8 cellular contexts compared by ENCODE assay signal in genomic region chr6:28657367-28657755, GRCh38.
A peak's percentile ranks its signal among the peaks of the same experiment; 100 is the strongest.
DNase-seq lines count a peak whose midpoint lies in the region; ATAC-seq and TF ChIP-seq lines count a peak whose summit lies in the region.

No MANE protein-coding gene starts in this region.

- peak overlapping the region; percentile 47 for H3K4me3 Mint-ChIP-seq in stimulated activated effector memory CD8-positive, alpha-beta T cell treated with anti-CD3 and anti-CD28 coated beads, Interleukin-12 subunit alpha, Interleukin-12 subunit beta, amount 100 ng/mL, for 72 hours

- no peaks in the 10 kb centered on the region for H3K9me3 Mint-ChIP-seq in stimulated activated effector memory CD8-positive, alpha-beta T cell treated with anti-CD3 and anti-CD28 coated beads, Interleukin-12 subunit alpha, Interleukin-12 subunit beta, amount 100 ng/mL, for 72 hours

- peaks cover 17% of the 10 kb centered on the region for H3K36me3 Mint-ChIP-seq in stimulated activated effector memory CD8-positive, alpha-beta T cell treated with anti-CD3 and anti-CD28 coated beads, Interleukin-12 subunit alpha, Interleukin-12 subunit beta, amount 100 ng/mL, for 72 hours

- H3K27ac Mint-ChIP-seq in stimulated activated effector memory CD8-positive, alpha-beta T cell treated with anti-CD3 and anti-CD28 coated beads, Interleukin-12 subunit alpha, Interleukin-12 subunit beta, amount 100 ng/mL, for 72 hours, result peak overlapping the region; percentile 96

- H3K4me3 ChIP-seq in fibroblast of the aortic adventitia (ENCODE audit: low read depth, low read length), result peak overlapping the region; percentile 32

- H3K4me1 Mint-ChIP-seq in stimulated activated effector memory CD8-positive, alpha-beta T cell treated with anti-CD3 and anti-CD28 coated beads, Interleukin-12 subunit alpha, Interleukin-12 subunit beta, amount 100 ng/mL, for 72 hours, result peaks cover 20% of the 10 kb centered on the region

- ATAC-seq in SK-N-SH treated with all-trans-retinoic acid at 6 μM for 48 hours, result peak; percentile 34
- no peak for ATAC-seq in stimulated activated effector memory CD8-positive, alpha-beta T cell treated with anti-CD3 and anti-CD28 coated beads, Interleukin-12 subunit alpha, Interleukin-12 subunit beta, amount 100 ng/mL, for 72 hours
- no peak for ATAC-seq in HG02610 (IDR thresholded peaks at IDR 0.05; ENCODE audit: unreplicated experiment)

- no peak for TF ChIP-seq CTCF in fibroblast of the aortic adventitia (IDR thresholded peaks at IDR 0.05; ENCODE audit: insufficient read depth, low read length)

- DNase-seq in NCI-H748 (lab: John Stamatoyannopoulos, UW; ENCODE audit: unreplicated experiment) (peak; percentile 53), NCI-H748 treated with DMSO at 0.1 percent for 48 hours (lab: John Stamatoyannopoulos, UW) (no peak), fibroblast of the aortic adventitia (ENCODE audit: low read depth) (no peak), NCI-H2171 (lab: John Stamatoyannopoulos, UW) (no peak), HuH-7.5 (ENCODE audit: low spot score) (no peak)
- DNase-seq in stimulated activated effector memory CD8-positive, alpha-beta T cell treated with anti-CD3 and anti-CD28 coated beads, Interleukin-12 subunit alpha, Interleukin-12 subunit beta, amount 100 ng/mL, for 72 hours (ENCODE audit: low spot score in 2 of 2), result no peak

TF ChIP-seq in SK-N-SH treated with all-trans-retinoic acid at 6 μM for 48 hours, 23 proteins besides CTCF, POLR2A, EP300 and RAD21:
- TF ChIP-seq TCF4 (CRISPR knock-in tag; IDR thresholded peaks at IDR 0.05; ENCODE audit: borderline replicate concordance) (no peak), RARB (CRISPR knock-in tag; IDR thresholded peaks at IDR 0.05) (no peak), PATZ1 (CRISPR knock-in tag; IDR thresholded peaks at IDR 0.05; ENCODE audit: borderline replicate concordance) (no peak), ESRRG (CRISPR knock-in tag; IDR thresholded peaks at IDR 0.05) (no peak), ZNF8 (CRISPR knock-in tag; IDR thresholded peaks at IDR 0.05) (no peak), SNAI2 (CRISPR knock-in tag; IDR thresholded peaks at IDR 0.05) (no peak), ZFP30 (CRISPR knock-in tag; IDR thresholded peaks at IDR 0.05) (no peak), ZNF70 (CRISPR knock-in tag; IDR thresholded peaks at IDR 0.05) (no peak), CSDC2 (CRISPR knock-in tag; IDR thresholded peaks at IDR 0.05) (no peak), BACH2 (CRISPR knock-in tag; IDR thresholded peaks at IDR 0.05; ENCODE audit: borderline replicate concordance) (no peak)
- TF ChIP-seq, protein P1, sequence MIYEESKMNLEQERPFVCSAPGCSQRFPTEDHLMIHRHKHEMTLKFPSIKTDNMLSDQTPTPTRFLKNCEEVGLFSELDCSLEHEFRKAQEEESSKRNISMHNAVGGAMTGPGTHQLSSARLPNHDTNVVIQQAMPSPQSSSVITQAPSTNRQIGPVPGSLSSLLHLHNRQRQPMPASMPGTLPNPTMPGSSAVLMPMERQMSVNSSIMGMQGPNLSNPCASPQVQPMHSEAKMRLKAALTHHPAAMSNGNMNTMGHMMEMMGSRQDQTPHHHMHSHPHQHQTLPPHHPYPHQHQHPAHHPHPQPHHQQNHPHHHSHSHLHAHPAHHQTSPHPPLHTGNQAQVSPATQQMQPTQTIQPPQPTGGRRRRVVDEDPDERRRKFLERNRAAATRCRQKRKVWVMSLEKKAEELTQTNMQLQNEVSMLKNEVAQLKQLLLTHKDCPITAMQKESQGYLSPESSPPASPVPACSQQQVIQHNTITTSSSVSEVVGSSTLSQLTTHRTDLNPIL (CRISPR knock-in tag; IDR thresholded peaks at IDR 0.05; ENCODE audit: low read depth), result no peak
- TF ChIP-seq, protein P2, sequence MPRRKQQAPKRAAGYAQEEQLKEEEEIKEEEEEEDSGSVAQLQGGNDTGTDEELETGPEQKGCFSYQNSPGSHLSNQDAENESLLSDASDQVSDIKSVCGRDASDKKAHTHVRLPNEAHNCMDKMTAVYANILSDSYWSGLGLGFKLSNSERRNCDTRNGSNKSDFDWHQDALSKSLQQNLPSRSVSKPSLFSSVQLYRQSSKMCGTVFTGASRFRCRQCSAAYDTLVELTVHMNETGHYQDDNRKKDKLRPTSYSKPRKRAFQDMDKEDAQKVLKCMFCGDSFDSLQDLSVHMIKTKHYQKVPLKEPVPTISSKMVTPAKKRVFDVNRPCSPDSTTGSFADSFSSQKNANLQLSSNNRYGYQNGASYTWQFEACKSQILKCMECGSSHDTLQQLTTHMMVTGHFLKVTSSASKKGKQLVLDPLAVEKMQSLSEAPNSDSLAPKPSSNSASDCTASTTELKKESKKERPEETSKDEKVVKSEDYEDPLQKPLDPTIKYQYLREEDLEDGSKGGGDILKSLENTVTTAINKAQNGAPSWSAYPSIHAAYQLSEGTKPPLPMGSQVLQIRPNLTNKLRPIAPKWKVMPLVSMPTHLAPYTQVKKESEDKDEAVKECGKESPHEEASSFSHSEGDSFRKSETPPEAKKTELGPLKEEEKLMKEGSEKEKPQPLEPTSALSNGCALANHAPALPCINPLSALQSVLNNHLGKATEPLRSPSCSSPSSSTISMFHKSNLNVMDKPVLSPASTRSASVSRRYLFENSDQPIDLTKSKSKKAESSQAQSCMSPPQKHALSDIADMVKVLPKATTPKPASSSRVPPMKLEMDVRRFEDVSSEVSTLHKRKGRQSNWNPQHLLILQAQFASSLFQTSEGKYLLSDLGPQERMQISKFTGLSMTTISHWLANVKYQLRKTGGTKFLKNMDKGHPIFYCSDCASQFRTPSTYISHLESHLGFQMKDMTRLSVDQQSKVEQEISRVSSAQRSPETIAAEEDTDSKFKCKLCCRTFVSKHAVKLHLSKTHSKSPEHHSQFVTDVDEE (CRISPR knock-in tag; IDR thresholded peaks at IDR 0.05), result no peak
- TF ChIP-seq, protein P3, sequence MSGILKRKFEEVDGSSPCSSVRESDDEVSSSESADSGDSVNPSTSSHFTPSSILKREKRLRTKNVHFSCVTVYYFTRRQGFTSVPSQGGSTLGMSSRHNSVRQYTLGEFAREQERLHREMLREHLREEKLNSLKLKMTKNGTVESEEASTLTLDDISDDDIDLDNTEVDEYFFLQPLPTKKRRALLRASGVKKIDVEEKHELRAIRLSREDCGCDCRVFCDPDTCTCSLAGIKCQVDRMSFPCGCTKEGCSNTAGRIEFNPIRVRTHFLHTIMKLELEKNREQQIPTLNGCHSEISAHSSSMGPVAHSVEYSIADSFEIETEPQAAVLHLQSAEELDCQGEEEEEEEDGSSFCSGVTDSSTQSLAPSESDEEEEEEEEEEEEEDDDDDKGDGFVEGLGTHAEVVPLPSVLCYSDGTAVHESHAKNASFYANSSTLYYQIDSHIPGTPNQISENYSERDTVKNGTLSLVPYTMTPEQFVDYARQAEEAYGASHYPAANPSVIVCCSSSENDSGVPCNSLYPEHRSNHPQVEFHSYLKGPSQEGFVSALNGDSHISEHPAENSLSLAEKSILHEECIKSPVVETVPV (CRISPR knock-in tag; IDR thresholded peaks at IDR 0.05), result no peak
